8 cellular contexts compared by ENCODE assay signal in genomic region chr3:39408493-39409372, GRCh38. TPM values are rescaled to one million over a fixed set of nuclear protein-coding genes. Genes with fewer than 3 reads are reported as not detected.
DNase-seq lines count a peak whose midpoint lies in the region; ATAC-seq, FAIRE-seq and TF ChIP-seq lines count a peak whose summit lies in the region.

No MANE protein-coding gene starts in this region.

- H3K36me3 ChIP-seq in small intestine (ENCODE audit: control insufficient read depth in 2 of 2, insufficient read depth in 2 of 2, low read length in 2 of 2), result peaks cover 8 to 19% of the 10 kb centered on the region in 2 donors

- 76 to 81% (median 76%) methylated on average over 21 of the region's 21 CpGs for WGBS in small intestine, 3 donors

- no peak for ATAC-seq in HG02763 (IDR thresholded peaks at IDR 0.05; ENCODE audit: unreplicated experiment)

- no peaks in the 10 kb centered on the region for H3K9me3 ChIP-seq in small intestine (ENCODE audit: control insufficient read depth, low read depth)

- peak; percentile 68 for DNase-seq in stimulated activated CD4-positive, alpha-beta T cell treated with anti-CD3 and anti-CD28 coated beads, Interleukin-15, amount 100 ng/mL, for 24 hours
- DNase-seq in stimulated activated CD4-positive, alpha-beta T cell treated with anti-CD3 and anti-CD28 coated beads, Interleukin-4, amount 100 ng/mL, for 4 hours, result no peak
- DNase-seq in activated CD4-positive, alpha-beta T cell treated with anti-CD3 and anti-CD28 coated beads, Interleukin-2, amount 50 U/mL, for 1 hour, result peak; percentile 16
- DNase-seq in fibroblast of pulmonary artery (ENCODE audit: low read depth), result no peak
- DNase-seq in NCI-H128 (lab: John Stamatoyannopoulos, UW; ENCODE audit: unreplicated experiment), result no peak
- DNase-seq in NK-92 treated with Interleukin-12 subunit alpha and Interleukin-12 subunit beta, amount 100 ng/mL, for 24 hours (lab: John Stamatoyannopoulos, UW), result no peak
- DNase-seq in small intestine, result no peak

- peaks cover 0 to 4% of the 10 kb centered on the region in 2 donors for H3K4me1 ChIP-seq in small intestine (ENCODE audit: control insufficient read depth in 2 of 2, insufficient read depth in 1 of 2, low read depth in 1 of 2, low read length in 1 of 2)

- no peaks in the 10 kb centered on the region for H3K27me3 ChIP-seq in small intestine (ENCODE audit: control insufficient read depth in 2 of 2, insufficient read depth in 2 of 2, low read length in 2 of 2)

- H3K4me3 ChIP-seq in fibroblast of pulmonary artery (replicated peaks; ENCODE audit: low read depth, low read length), result peak overlapping the region; percentile 78
- H3K4me3 ChIP-seq in small intestine (ENCODE audit: low read depth in 1 of 2, low read length in 2 of 2), result no peak overlapping the region

- H3K27ac ChIP-seq in small intestine (ENCODE audit: low read depth in 1 of 2, low read length in 1 of 2), result no peak overlapping the region

- TF ChIP-seq CTCF in fibroblast of pulmonary artery (IDR thresholded peaks at IDR 0.05; ENCODE audit: low read length, missing control alignments), result no peak

- no peak for FAIRE-seq in small intestine (lab: Jason Lieb, UNC)

RNA-seq across cellular contexts. Expression of gene RPSA, which starts 2.2 kb away (rescaled TPM):
- 1,000 to 10,000 TPM in 2 of 3 donors, 100 to 1,000 TPM in 1; 893 to 2,034 (median 1,412) TPM for polyA plus RNA-seq in small intestine

RNA-seq across cellular contexts. Expression of gene SLC25A38, which starts 25.6 kb away (rescaled TPM):
- 10 to 100 TPM; 17.3 to 33.3 (median 28.2) TPM for polyA plus RNA-seq in small intestine

RNA-seq across cellular contexts. Expression of gene MOBP, which starts 58.7 kb away (rescaled TPM):
- polyA plus RNA-seq in small intestine, result under 1 TPM in 2 of 3 donors, not detected in 1; under 0.01 to 0.09 TPM

Comparison
In these comparisons a context has a peak if more than half of its experiments do, and no peak if none do; other contexts are left out.
1. DNase-seq: peak in stimulated activated CD4-positive, alpha-beta T cell treated with anti-CD3 and anti-CD28 coated beads, Interleukin-15, amount 100 ng/mL, for 24 hours (single experiment) and activated CD4-positive, alpha-beta T cell treated with anti-CD3 and anti-CD28 coated beads, Interleukin-2, amount 50 U/mL, for 1 hour (single experiment); none in stimulated activated CD4-positive, alpha-beta T cell treated with anti-CD3 and anti-CD28 coated beads, Interleukin-4, amount 100 ng/mL, for 4 hours (0 of 2), fibroblast of pulmonary artery (single experiment), NCI-H128 (single experiment), NK-92 treated with Interleukin-12 subunit alpha and Interleukin-12 subunit beta, amount 100 ng/mL, for 24 hours (single experiment) and small intestine (single experiment).